19 cellular contexts compared by ENCODE assay signal in the genomic region with DNA sequence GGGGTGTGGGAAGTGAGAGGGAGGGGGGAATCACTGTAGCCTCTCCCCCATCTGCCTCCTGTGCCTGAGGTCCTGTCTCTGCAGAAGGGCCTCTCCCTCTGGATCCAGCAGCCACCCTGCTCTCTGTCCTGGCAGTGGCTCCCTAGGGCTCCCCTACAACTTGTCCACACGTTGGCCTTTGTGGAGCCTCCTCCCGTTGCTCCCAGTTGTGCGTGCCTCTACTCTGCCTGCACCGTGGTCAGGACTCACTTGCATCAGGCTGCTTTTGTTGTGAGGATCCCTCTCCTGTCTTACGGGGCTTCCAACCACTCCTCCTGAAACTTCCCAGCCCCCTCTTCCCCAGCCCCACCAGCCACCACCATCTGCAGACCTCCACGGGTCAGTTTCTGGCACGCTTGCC.
"Had no signal": no experiment of that assay in that cellular context is flagged by ENCODE, and none has a peak within 500 bp of the region (broad histone marks: within the 10 kb centered on the region; RNA-seq: fewer than 3 reads in every experiment).

No MANE protein-coding gene starts in this region.

- H3K4me2 ChIP-seq: hepatocyte had no signal

- H3K27ac ChIP-seq: hepatocyte, left ventricle myocardium inferior, lower lobe of right lung, psoas muscle, sigmoid colon, skin epidermis, stomach, thoracic aorta, transverse colon had no signal

- DNase-seq: cerebellar nuclear complex; foreskin melanocyte; left ventricle myocardium inferior; lower lobe of right lung; natural killer cell; occipital lobe; psoas muscle; sigmoid colon; stimulated activated CD4-positive, alpha-beta T cell treated with anti-CD3 and anti-CD28 coated beads, Interleukin-12 subunit alpha, Interleukin-12 subunit beta, amount 100 ng/mL, for 4 hours; stimulated activated naive CD4-positive, alpha-beta T cell; stomach; transverse colon had no signal

- H3K4me3 Mint-ChIP-seq: dendritic cell treated with granulocyte-macrophage colony-stimulating factor and Interleukin-4, amounts not matched to agents 40 ng/mL and 50 ng/mL, for 4 days; memory B cell; mesothelial cell of epicardium; natural killer cell had no signal

- H3K36me3 Mint-ChIP-seq: memory B cell, mesothelial cell of epicardium, natural killer cell had no signal

- H2AFZ ChIP-seq: hepatocyte had no signal

- H3K9me3 Mint-ChIP-seq: dendritic cell treated with granulocyte-macrophage colony-stimulating factor and Interleukin-4, amounts not matched to agents 40 ng/mL and 50 ng/mL, for 4 days; memory B cell; mesothelial cell of epicardium; natural killer cell; neural crest cell had no signal

- H3K4me1 ChIP-seq: left ventricle myocardium inferior, lower lobe of right lung, psoas muscle, sigmoid colon, stomach, transverse colon had no signal

- H3K9me3 ChIP-seq: left ventricle myocardium inferior, lower lobe of right lung, psoas muscle, sigmoid colon, stomach, thoracic aorta, transverse colon had no signal

- H3K4me1 Mint-ChIP-seq: memory B cell, mesothelial cell of epicardium, natural killer cell had no signal

- H3K36me3 ChIP-seq: left ventricle myocardium inferior, lower lobe of right lung, sigmoid colon, stomach, thoracic aorta, transverse colon had no signal

- H3K4me3 ChIP-seq: hepatocyte, left ventricle myocardium inferior, lower lobe of right lung, psoas muscle, sigmoid colon, skin epidermis, stomach, thoracic aorta, transverse colon had no signal

- H3K79me2 ChIP-seq: hepatocyte had no signal

- H3K27ac Mint-ChIP-seq: dendritic cell treated with granulocyte-macrophage colony-stimulating factor and Interleukin-4, amounts not matched to agents 40 ng/mL and 50 ng/mL, for 4 days; memory B cell; mesothelial cell of epicardium; natural killer cell had no signal
